Comparison of ENCODE assay signal across 18 cellular contexts in the genomic region with DNA sequence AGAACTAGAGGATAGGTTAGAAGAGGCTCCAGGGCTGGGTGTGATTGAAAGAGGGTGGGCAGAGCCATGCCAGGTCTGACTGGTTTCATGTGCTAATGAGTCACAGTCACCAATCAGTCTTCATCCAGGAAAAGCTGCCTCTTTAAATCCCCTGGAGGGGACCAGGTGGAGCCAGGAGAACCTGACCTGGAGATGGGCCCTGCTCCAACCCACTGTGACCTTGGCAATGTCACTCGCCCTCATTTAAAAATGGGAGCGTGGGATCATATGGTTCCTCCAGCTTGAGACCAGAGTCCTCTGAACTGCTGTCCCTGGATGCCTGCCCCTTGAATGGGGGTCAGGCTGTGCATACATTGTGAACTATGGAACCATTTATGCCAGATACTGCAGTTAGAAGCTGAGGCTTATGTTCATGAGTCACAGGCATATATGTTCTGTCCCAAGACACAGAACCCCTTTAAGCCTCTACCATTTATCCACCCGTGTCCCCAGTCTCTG. TPM values are rescaled to one million over a fixed set of nuclear protein-coding genes. Genes with fewer than 3 reads are reported as not detected.
A peak's percentile ranks its signal among the peaks of the same experiment; 100 is the strongest.
DNase-seq lines count a peak whose midpoint lies in the region; ATAC-seq, FAIRE-seq and TF ChIP-seq lines count a peak whose summit lies in the region.
"Had no signal": no experiment of that assay in that cellular context is flagged by ENCODE, and none has a peak within 500 bp of the region (broad histone marks: within the 10 kb centered on the region; RNA-seq: fewer than 3 reads in every experiment).

No MANE protein-coding gene starts in this region.

- H3K27me3 ChIP-seq in colonic mucosa (no peaks in the 10 kb centered on the region), parathyroid adenoma (ENCODE audit: control insufficient read depth, insufficient read depth, low read length) (no peaks in the 10 kb centered on the region)

- no peak overlapping the region for H3K4me2 ChIP-seq in parathyroid adenoma (ENCODE audit: low read length)

- H3K27ac ChIP-seq in colonic mucosa, result no peak overlapping the region
- peak overlapping the region; percentile 86 for H3K27ac ChIP-seq in parathyroid adenoma

- H3K79me2 ChIP-seq in parathyroid adenoma, result peaks cover 4% of the 10 kb centered on the region

- no peaks in the 10 kb centered on the region for H3K36me3 ChIP-seq in colonic mucosa
- H3K36me3 ChIP-seq in parathyroid adenoma (ENCODE audit: control insufficient read depth, insufficient read depth, low read length), result no peaks in the 10 kb centered on the region

- TF ChIP-seq CTCF in colonic mucosa (IDR thresholded peaks at IDR 0.05) (no peak), parathyroid adenoma (IDR thresholded peaks at IDR 0.05) (no peak)

- no peak for FAIRE-seq in GM19239 (lab: Jason Lieb, UNC)
- FAIRE-seq: frontal cortex had no signal

- H3K4me1 ChIP-seq in colonic mucosa (no peaks in the 10 kb centered on the region), parathyroid adenoma (peaks cover 63% of the 10 kb centered on the region)

- H3K4me3 ChIP-seq in colonic mucosa (no peak overlapping the region), parathyroid adenoma (ENCODE audit: low read depth, low read length) (no peak overlapping the region)

- H3K9me3 ChIP-seq in colonic mucosa (no peaks in the 10 kb centered on the region), parathyroid adenoma (ENCODE audit: control insufficient read depth, low read length) (no peaks in the 10 kb centered on the region)

- intact Hi-C loops in colonic mucosa (cut with DNase I), result no loop called here

- DNase-seq in DMS53 treated with DMSO at 0.1 percent for 48 hours (lab: John Stamatoyannopoulos, UW; ENCODE audit: unreplicated experiment) (peak; percentile 35), NCI-H2029 (lab: John Stamatoyannopoulos, UW) (peak; percentile 83), colonic mucosa (peak; percentile 52), germinal center (ENCODE audit: low spot score) (no peak), NCI-H774 (lab: John Stamatoyannopoulos, UW) (no peak), GM19239 (ENCODE audit: insufficient read length, low spot score) (no peak)
- DNase-seq: central memory CD4-positive, alpha-beta T cell; GOT3; IMR-90; mesenchymal stem cell; NCI-H1105; NCI-H345; stimulated activated naive B cell treated with anti-CD40 and anti-IgM and Interleukin-4, amounts not matched to agents 10 μg/mL and 1 μg/mL and 100 μg/mL, for 72 hours; T-cell had no signal

- H2AFZ ChIP-seq in parathyroid adenoma, result peak overlapping the region; percentile 34

- H3K9ac ChIP-seq in colonic mucosa (ENCODE audit: low read depth in 2 of 2, low read length in 2 of 2), result no peak overlapping the region
- H3K9ac ChIP-seq in parathyroid adenoma, result no peak overlapping the region

- ATAC-seq in HG03139 (IDR thresholded peaks at IDR 0.05; ENCODE audit: unreplicated experiment), result no peak
- ATAC-seq: T-cell, WTC11 had no signal

RNA-seq across cellular contexts. Expression of a gene that starts 23.0 kb away (rescaled TPM):
- total RNA-seq in colonic mucosa, result 100 to 1,000 TPM; 102 TPM

Comparison
In these comparisons a context has a peak if more than half of its experiments do, and no peak if none do; other contexts are left out.
1. DNase-seq: peak in DMS53 treated with DMSO at 0.1 percent for 48 hours (single experiment), NCI-H2029 (single experiment) and colonic mucosa (single experiment); none in germinal center (single experiment), NCI-H774 (single experiment) and GM19239 (single experiment).